ENCODE assay signal across 8 cellular contexts in the genomic region with DNA sequence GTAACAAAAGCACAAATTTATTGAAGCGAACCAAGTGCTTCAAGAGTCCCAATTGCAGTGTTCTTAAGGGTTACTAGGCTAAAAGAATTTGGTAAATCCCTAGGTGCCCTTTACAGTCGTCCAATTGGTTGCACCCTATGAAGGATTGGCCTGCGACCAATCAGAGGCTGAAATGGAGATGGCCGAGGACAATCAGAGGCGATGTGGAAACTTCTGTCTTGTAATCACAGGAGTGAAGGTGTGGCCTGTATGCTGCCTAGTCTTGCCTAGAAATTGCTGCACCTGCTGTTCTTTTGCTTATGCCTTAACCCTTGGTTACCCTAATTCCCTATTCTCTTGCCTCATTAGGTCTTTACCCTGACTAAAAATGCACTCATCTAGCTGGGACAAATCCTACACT. TPM values are rescaled to one million over a fixed set of nuclear protein-coding genes. Genes with fewer than 3 reads are reported as not detected.
DNase-seq lines count a peak whose midpoint lies in the region; ATAC-seq and TF ChIP-seq lines count a peak whose summit lies in the region.

No MANE protein-coding gene starts in this region.

- H3K27me3 ChIP-seq in hepatocyte, result no peaks in the 10 kb centered on the region
- no peaks in the 10 kb centered on the region for H3K27me3 ChIP-seq in thymus (ENCODE audit: control insufficient read depth, insufficient read depth)

- WGBS in hepatocyte (ENCODE audit: low lambda C conversion rate, missing lambda C conversion rate), result 92% methylated on average over 5 of the region's 5 CpGs
- WGBS in thymus, result 88% methylated on average over 5 of the region's 5 CpGs

- no peak for TF ChIP-seq CTCF in hepatocyte (IDR thresholded peaks at IDR 0.05; ENCODE audit: poor library complexity)

- intact Hi-C loops in activated naive CD4-positive, alpha-beta T cell treated with anti-CD3 and anti-CD28 coated beads for 36 hours (cut with micrococcal nuclease), result loop anchor here (5.0 kb wide), 3 partner anchors 195 to 1235 kb away; no protein-coding TSS in a partner anchor

- H3K9ac ChIP-seq in SK-N-MC (ENCODE audit: insufficient read length), result no peak overlapping the region

- DNase-seq in activated naive CD4-positive, alpha-beta T cell treated with anti-CD3 and anti-CD28 coated beads for 36 hours, result peak; percentile 23
- no peak for DNase-seq in activated naive CD4-positive, alpha-beta T cell treated with anti-CD3 and anti-CD28 coated beads, Interleukin-2, amount 50 U/mL, for 72 hours (ENCODE audit: low spot score in 2 of 2)
- no peak for DNase-seq in SK-N-MC (ENCODE audit: low read depth, low spot score)
- DNase-seq in hepatocyte (ENCODE audit: low spot score), result peak; percentile 16
- DNase-seq in NCI-H2029 (lab: John Stamatoyannopoulos, UW), result no peak
- no peak for DNase-seq in cerebellar nuclear complex (lab: John Stamatoyannopoulos, UW)
- no peak for DNase-seq in RPMI8226

- peak overlapping the region; percentile 89 for H2AFZ ChIP-seq in hepatocyte

- H3K4me3 Mint-ChIP-seq in activated naive CD4-positive, alpha-beta T cell treated with anti-CD3 and anti-CD28 coated beads for 36 hours, result peak overlapping the region; percentile 96

- no peak overlapping the region for H3K27ac ChIP-seq in SK-N-MC
- H3K27ac ChIP-seq in hepatocyte, result peak overlapping the region; percentile 94
- no peak overlapping the region for H3K27ac ChIP-seq in thymus (ENCODE audit: low read depth)

- H3K4me3 ChIP-seq in SK-N-MC, result peak overlapping the region; percentile 98
- no peak overlapping the region for H3K4me3 ChIP-seq in hepatocyte
- H3K4me3 ChIP-seq in thymus (ENCODE audit: low read length), result peak overlapping the region; percentile 97

- H3K9me3 ChIP-seq in SK-N-MC (ENCODE audit: low read depth, low read length) (peaks cover 11% of the 10 kb centered on the region; the same call in 1 of the 2 replicates), hepatocyte (ENCODE audit: low read depth) (no peaks in the 10 kb centered on the region), thymus (ENCODE audit: control insufficient read depth) (no peaks in the 10 kb centered on the region)

- peak overlapping the region; percentile 91 for H3K27ac Mint-ChIP-seq in activated naive CD4-positive, alpha-beta T cell treated with anti-CD3 and anti-CD28 coated beads for 36 hours
- peak overlapping the region in 1 of 2 donors; percentile 90 for H3K27ac Mint-ChIP-seq in activated naive CD4-positive, alpha-beta T cell treated with anti-CD3 and anti-CD28 coated beads, Interleukin-2, amount 50 U/mL, for 72 hours

- H3K4me1 ChIP-seq in hepatocyte (ENCODE audit: insufficient read depth) (no peaks in the 10 kb centered on the region), thymus (ENCODE audit: control insufficient read depth, insufficient read depth, low read length) (peaks cover 9% of the 10 kb centered on the region)

- ATAC-seq in activated naive CD4-positive, alpha-beta T cell treated with anti-CD3 and anti-CD28 coated beads, Interleukin-2, amount 50 U/mL, for 72 hours, result no peak

- H3K4me1 Mint-ChIP-seq in activated naive CD4-positive, alpha-beta T cell treated with anti-CD3 and anti-CD28 coated beads for 36 hours (ENCODE audit: low read depth), result peaks cover 28% of the 10 kb centered on the region

- H4K20me1 ChIP-seq in hepatocyte (ENCODE audit: insufficient read depth, poor library complexity, severe bottlenecking), result no peaks in the 10 kb centered on the region

- peaks cover 28% of the 10 kb centered on the region for H3K36me3 ChIP-seq in SK-N-MC (ENCODE audit: insufficient read depth, low read length)
- H3K36me3 ChIP-seq in hepatocyte (replicated peaks; ENCODE audit: insufficient read depth, low read depth), result no peaks in the 10 kb centered on the region
- H3K36me3 ChIP-seq in thymus (ENCODE audit: control insufficient read depth, insufficient read depth), result no peaks in the 10 kb centered on the region

- peaks cover 35% of the 10 kb centered on the region for H3K79me2 ChIP-seq in hepatocyte

- peak overlapping the region; percentile 72 for H3K4me2 ChIP-seq in hepatocyte

- H3K36me3 Mint-ChIP-seq in activated naive CD4-positive, alpha-beta T cell treated with anti-CD3 and anti-CD28 coated beads for 36 hours (ENCODE audit: low read depth), result peaks cover 16% of the 10 kb centered on the region
- peaks cover 34 to 35% of the 10 kb centered on the region in 2 donors for H3K36me3 Mint-ChIP-seq in activated naive CD4-positive, alpha-beta T cell treated with anti-CD3 and anti-CD28 coated beads, Interleukin-2, amount 50 U/mL, for 72 hours

- no peaks in the 10 kb centered on the region for H3K9me2 ChIP-seq in hepatocyte (replicated peaks; ENCODE audit: insufficient read depth)

- no peaks in the 10 kb centered on the region for H3K9me3 Mint-ChIP-seq in activated naive CD4-positive, alpha-beta T cell treated with anti-CD3 and anti-CD28 coated beads for 36 hours
- no peaks in the 10 kb centered on the region for H3K9me3 Mint-ChIP-seq in activated naive CD4-positive, alpha-beta T cell treated with anti-CD3 and anti-CD28 coated beads, Interleukin-2, amount 50 U/mL, for 72 hours

- CTCF ChIA-PET in activated naive CD4-positive, alpha-beta T cell treated with anti-CD3 and anti-CD28 coated beads for 36 hours (lab: Charles Lee), result no interaction called here

- H3K27me3 Mint-ChIP-seq in activated naive CD4-positive, alpha-beta T cell treated with anti-CD3 and anti-CD28 coated beads for 36 hours (ENCODE audit: low read depth), result no peaks in the 10 kb centered on the region

RNA-seq across cellular contexts. Expression of gene DCK, which starts 1.1 kb away (rescaled TPM):
- total RNA-seq in activated naive CD4-positive, alpha-beta T cell treated with anti-CD3 and anti-CD28 coated beads for 36 hours, result 10 to 100 TPM; 32.1 to 34.1 TPM
- total RNA-seq in activated naive CD4-positive, alpha-beta T cell treated with anti-CD3 and anti-CD28 coated beads, Interleukin-2, amount 50 U/mL, for 72 hours, result 10 to 100 TPM; 36.6 to 54.2 TPM
- total RNA-seq in hepatocyte, result 18.4 and 19.7 TPM in 2 replicates
- polyA plus RNA-seq in hepatocyte (11.9 and 12.8 TPM in 2 replicates), thymus (49.0 TPM)

Comparison
In these comparisons a context has a peak if more than half of its experiments do, and no peak if none do; other contexts are left out.
1. DNase-seq: peak in activated naive CD4-positive, alpha-beta T cell treated with anti-CD3 and anti-CD28 coated beads for 36 hours (single experiment) and hepatocyte (single experiment); none in activated naive CD4-positive, alpha-beta T cell treated with anti-CD3 and anti-CD28 coated beads, Interleukin-2, amount 50 U/mL, for 72 hours (0 of 2), SK-N-MC (single experiment), NCI-H2029 (single experiment), cerebellar nuclear complex (0 of 2) and RPMI8226 (single experiment).